21 cellular contexts compared by ENCODE assay signal in genomic region chr9:114431770-114432169, GRCh38.
"Had no signal": no experiment of that assay in that cellular context is flagged by ENCODE, and none has a peak within 500 bp of the region (broad histone marks: within the 10 kb centered on the region; RNA-seq: fewer than 3 reads in every experiment).

No MANE protein-coding gene starts in this region.

- DNase-seq: cortex of kidney; effector memory CD8-positive, alpha-beta T cell; erythroblast; esophagus squamous epithelium; foreskin melanocyte; glutamatergic neuron; heart right ventricle; hippocampal formation; kidney glomerular epithelial cell; left colon; left ventricle myocardium inferior; lower lobe of right lung; stimulated activated CD4-positive, alpha-beta T cell treated with anti-CD3 and anti-CD28 coated beads, Interleukin-2, amount 100 ng/mL, for 24 hours; stimulated activated CD4-positive, alpha-beta T cell treated with anti-CD3 and anti-CD28 coated beads, Interleukin-4, amount 100 ng/mL, for 24 hours; stimulated activated naive CD8-positive, alpha-beta T cell treated with anti-CD3 and anti-CD28 coated beads, Interleukin-15, Interleukin-2, amounts not matched to agents 100 U/mL and 50 U/mL, for 24 hours; substantia nigra; upper lobe of left lung had no signal

- H3K27ac Mint-ChIP-seq: natural killer cell treated with Interleukin-12 subunit alpha and Interleukin-12 subunit beta and Interleukin-15 and Interleukin-18, amount 100 ng/mL, for 72 hours; stimulated activated memory B cell treated with anti-CD40 and anti-IgM and Interleukin-4, amounts not matched to agents 10 μg/mL and 1 μg/mL and 100 μg/mL, for 72 hours had no signal

- ATAC-seq: effector memory CD8-positive, alpha-beta T cell; heart right ventricle; left colon; lower lobe of right lung; natural killer cell treated with Interleukin-12 subunit alpha and Interleukin-12 subunit beta and Interleukin-15 and Interleukin-18, amount 100 ng/mL, for 72 hours; sciatic nerve; stimulated activated memory B cell treated with anti-CD40 and anti-IgM and Interleukin-4, amounts not matched to agents 10 μg/mL and 1 μg/mL and 100 μg/mL, for 72 hours had no signal

- H3K27me3 Mint-ChIP-seq: effector memory CD8-positive, alpha-beta T cell; natural killer cell treated with Interleukin-12 subunit alpha and Interleukin-12 subunit beta and Interleukin-15 and Interleukin-18, amount 100 ng/mL, for 72 hours; stimulated activated memory B cell treated with anti-CD40 and anti-IgM and Interleukin-4, amounts not matched to agents 10 μg/mL and 1 μg/mL and 100 μg/mL, for 72 hours had no signal

- H3K4me3 Mint-ChIP-seq: effector memory CD8-positive, alpha-beta T cell; natural killer cell treated with Interleukin-12 subunit alpha and Interleukin-12 subunit beta and Interleukin-15 and Interleukin-18, amount 100 ng/mL, for 72 hours; neural crest cell; stimulated activated memory B cell treated with anti-CD40 and anti-IgM and Interleukin-4, amounts not matched to agents 10 μg/mL and 1 μg/mL and 100 μg/mL, for 72 hours had no signal

- H3K4me1 Mint-ChIP-seq: neural crest cell had no signal

- H3K9me3 Mint-ChIP-seq: effector memory CD8-positive, alpha-beta T cell; natural killer cell treated with Interleukin-12 subunit alpha and Interleukin-12 subunit beta and Interleukin-15 and Interleukin-18, amount 100 ng/mL, for 72 hours; neural crest cell; stimulated activated memory B cell treated with anti-CD40 and anti-IgM and Interleukin-4, amounts not matched to agents 10 μg/mL and 1 μg/mL and 100 μg/mL, for 72 hours had no signal

- H3K36me3 Mint-ChIP-seq: natural killer cell treated with Interleukin-12 subunit alpha and Interleukin-12 subunit beta and Interleukin-15 and Interleukin-18, amount 100 ng/mL, for 72 hours had no signal
